In genomic region chr18:42068030-42068429, GRCh38 we compare ENCODE assay signal across 22 cellular contexts.
"Had no signal": no experiment of that assay in that cellular context is flagged by ENCODE, and none has a peak within 500 bp of the region (broad histone marks: within the 10 kb centered on the region; RNA-seq: fewer than 3 reads in every experiment).

No MANE protein-coding gene starts in this region.

- H3K27me3 Mint-ChIP-seq: dendritic cell treated with granulocyte-macrophage colony-stimulating factor and Interleukin-4, amounts not matched to agents 40 ng/mL and 50 ng/mL, for 4 days; effector memory CD8-positive, alpha-beta T cell; memory B cell; natural killer cell treated with Interleukin-12 subunit alpha and Interleukin-12 subunit beta and Interleukin-15 and Interleukin-18, amount 100 ng/mL, for 72 hours; stimulated activated naive B cell treated with anti-CD40 and anti-IgM and Interleukin-4, amounts not matched to agents 10 μg/mL and 1 μg/mL and 100 μg/mL, for 72 hours; stimulated activated naive CD8-positive, alpha-beta T cell treated with anti-CD3 and anti-CD28 coated beads, Interleukin-15, amount 100 ng/mL, for 72 hours had no signal

- H3K27ac Mint-ChIP-seq: dendritic cell treated with granulocyte-macrophage colony-stimulating factor and Interleukin-4, amounts not matched to agents 40 ng/mL and 50 ng/mL, for 4 days; effector memory CD8-positive, alpha-beta T cell; memory B cell; mesothelial cell of epicardium; natural killer cell treated with Interleukin-12 subunit alpha and Interleukin-12 subunit beta and Interleukin-15 and Interleukin-18, amount 100 ng/mL, for 72 hours; stimulated activated naive B cell treated with anti-CD40 and anti-IgM and Interleukin-4, amounts not matched to agents 10 μg/mL and 1 μg/mL and 100 μg/mL, for 72 hours; stimulated activated naive CD8-positive, alpha-beta T cell treated with anti-CD3 and anti-CD28 coated beads, Interleukin-15, amount 100 ng/mL, for 72 hours had no signal

- DNase-seq: cerebellar nuclear complex; effector memory CD8-positive, alpha-beta T cell; esophagus squamous epithelium; foreskin keratinocyte; left ventricle myocardium inferior; lower lobe of right lung; psoas muscle; sigmoid colon; stimulated activated CD4-positive, alpha-beta T cell treated with anti-CD3 and anti-CD28 coated beads, Interleukin-2, amount 100 ng/mL, for 24 hours; stimulated activated CD4-positive, alpha-beta T cell treated with anti-CD3 and anti-CD28 coated beads, Interleukin-4, amount 100 ng/mL, for 4 hours; stimulated activated naive B cell treated with anti-CD40 and anti-IgM and Interleukin-4, amounts not matched to agents 10 μg/mL and 1 μg/mL and 100 μg/mL, for 72 hours; stimulated activated naive CD8-positive, alpha-beta T cell treated with anti-CD3 and anti-CD28 coated beads, Interleukin-15, amount 100 ng/mL, for 72 hours; trophoblast cell had no signal

- H3K27me3 ChIP-seq: esophagus squamous epithelium, foreskin keratinocyte, hepatocyte, sigmoid colon had no signal

- H3K4me1 Mint-ChIP-seq: memory B cell; mesothelial cell of epicardium; stimulated activated naive CD8-positive, alpha-beta T cell treated with anti-CD3 and anti-CD28 coated beads, Interleukin-15, amount 100 ng/mL, for 72 hours had no signal

- H3K9me3 ChIP-seq: esophagus squamous epithelium, left ventricle myocardium inferior, lower lobe of right lung, psoas muscle, sigmoid colon, thoracic aorta had no signal

- H3K9me3 Mint-ChIP-seq: dendritic cell treated with granulocyte-macrophage colony-stimulating factor and Interleukin-4, amounts not matched to agents 40 ng/mL and 50 ng/mL, for 4 days; effector memory CD8-positive, alpha-beta T cell; memory B cell; natural killer cell treated with Interleukin-12 subunit alpha and Interleukin-12 subunit beta and Interleukin-15 and Interleukin-18, amount 100 ng/mL, for 72 hours; stimulated activated naive CD8-positive, alpha-beta T cell treated with anti-CD3 and anti-CD28 coated beads, Interleukin-15, amount 100 ng/mL, for 72 hours had no signal

- H3K27ac ChIP-seq: epithelial cell of prostate, esophagus squamous epithelium, foreskin keratinocyte, hepatocyte, left ventricle myocardium inferior, lower lobe of right lung, parathyroid adenoma, psoas muscle, sigmoid colon, skin epidermis, thoracic aorta had no signal

- ATAC-seq: effector memory CD8-positive, alpha-beta T cell; foreskin keratinocyte; lower lobe of right lung; psoas muscle; stimulated activated naive B cell treated with anti-CD40 and anti-IgM and Interleukin-4, amounts not matched to agents 10 μg/mL and 1 μg/mL and 100 μg/mL, for 72 hours; stimulated activated naive CD8-positive, alpha-beta T cell treated with anti-CD3 and anti-CD28 coated beads, Interleukin-15, amount 100 ng/mL, for 72 hours had no signal

- H3K4me3 Mint-ChIP-seq: dendritic cell treated with granulocyte-macrophage colony-stimulating factor and Interleukin-4, amounts not matched to agents 40 ng/mL and 50 ng/mL, for 4 days; effector memory CD8-positive, alpha-beta T cell; memory B cell; mesothelial cell of epicardium; natural killer cell treated with Interleukin-12 subunit alpha and Interleukin-12 subunit beta and Interleukin-15 and Interleukin-18, amount 100 ng/mL, for 72 hours; stimulated activated naive B cell treated with anti-CD40 and anti-IgM and Interleukin-4, amounts not matched to agents 10 μg/mL and 1 μg/mL and 100 μg/mL, for 72 hours; stimulated activated naive CD8-positive, alpha-beta T cell treated with anti-CD3 and anti-CD28 coated beads, Interleukin-15, amount 100 ng/mL, for 72 hours had no signal
